ENCODE assay signal across 9 cellular contexts in the genomic region with DNA sequence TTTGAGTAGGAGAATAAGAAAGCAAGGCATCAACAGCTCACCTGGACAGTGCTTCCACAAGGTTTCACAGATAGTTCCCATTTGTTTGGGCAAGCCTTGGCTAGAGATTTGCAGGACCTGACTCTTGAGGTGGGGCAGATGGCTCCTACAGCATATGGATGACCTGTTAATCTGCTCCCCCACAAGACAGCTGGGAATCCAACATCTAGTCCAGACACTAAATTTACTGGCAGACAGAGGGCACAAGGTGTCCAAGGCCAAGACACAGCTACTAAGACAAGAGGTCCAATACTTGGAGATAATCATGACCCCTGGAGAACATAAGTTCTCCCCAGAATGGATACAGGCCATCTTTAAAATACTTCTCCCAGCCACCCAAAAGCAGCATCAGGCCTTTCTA. TPM values are rescaled to one million over a fixed set of nuclear protein-coding genes. Genes with fewer than 3 reads are reported as not detected.
"Had no signal": no experiment of that assay in that cellular context is flagged by ENCODE, and none has a peak within 500 bp of the region (broad histone marks: within the 10 kb centered on the region; RNA-seq: fewer than 3 reads in every experiment).

No MANE protein-coding gene starts in this region.

RNA-seq across cellular contexts. Expression of a gene that starts 23.6 kb away (rescaled TPM):
- total RNA-seq: activated CD4-positive, alpha-beta memory T cell treated with anti-CD3 and anti-CD28 coated beads, Interleukin-2, amount 10 ng/mL, durations not matched to agents 7 days and 5 days; activated CD4-positive, alpha-beta T cell treated with anti-CD3 and anti-CD28 coated beads for 36 hours; activated CD4-positive, alpha-beta T cell treated with anti-CD3 and anti-CD28 coated beads, Interleukin-2, amount 10 ng/mL, durations not matched to agents 7 days and 5 days; activated CD8-positive, alpha-beta memory T cell treated with anti-CD3 and anti-CD28 coated beads, Interleukin-2, amount 10 ng/mL, durations not matched to agents 7 days and 5 days; activated CD8-positive, alpha-beta T cell treated with anti-CD3 and anti-CD28 coated beads, Interleukin-2, amount 10 ng/mL, durations not matched to agents 7 days and 5 days; activated naive CD8-positive, alpha-beta T cell treated with anti-CD3 and anti-CD28 coated beads, Interleukin-2, amount 10 ng/mL, durations not matched to agents 7 days and 5 days; ascending aorta; cardiac septum; cerebellum had no signal
